Comparison of ENCODE assay signal across 8 cellular contexts in the genomic region with DNA sequence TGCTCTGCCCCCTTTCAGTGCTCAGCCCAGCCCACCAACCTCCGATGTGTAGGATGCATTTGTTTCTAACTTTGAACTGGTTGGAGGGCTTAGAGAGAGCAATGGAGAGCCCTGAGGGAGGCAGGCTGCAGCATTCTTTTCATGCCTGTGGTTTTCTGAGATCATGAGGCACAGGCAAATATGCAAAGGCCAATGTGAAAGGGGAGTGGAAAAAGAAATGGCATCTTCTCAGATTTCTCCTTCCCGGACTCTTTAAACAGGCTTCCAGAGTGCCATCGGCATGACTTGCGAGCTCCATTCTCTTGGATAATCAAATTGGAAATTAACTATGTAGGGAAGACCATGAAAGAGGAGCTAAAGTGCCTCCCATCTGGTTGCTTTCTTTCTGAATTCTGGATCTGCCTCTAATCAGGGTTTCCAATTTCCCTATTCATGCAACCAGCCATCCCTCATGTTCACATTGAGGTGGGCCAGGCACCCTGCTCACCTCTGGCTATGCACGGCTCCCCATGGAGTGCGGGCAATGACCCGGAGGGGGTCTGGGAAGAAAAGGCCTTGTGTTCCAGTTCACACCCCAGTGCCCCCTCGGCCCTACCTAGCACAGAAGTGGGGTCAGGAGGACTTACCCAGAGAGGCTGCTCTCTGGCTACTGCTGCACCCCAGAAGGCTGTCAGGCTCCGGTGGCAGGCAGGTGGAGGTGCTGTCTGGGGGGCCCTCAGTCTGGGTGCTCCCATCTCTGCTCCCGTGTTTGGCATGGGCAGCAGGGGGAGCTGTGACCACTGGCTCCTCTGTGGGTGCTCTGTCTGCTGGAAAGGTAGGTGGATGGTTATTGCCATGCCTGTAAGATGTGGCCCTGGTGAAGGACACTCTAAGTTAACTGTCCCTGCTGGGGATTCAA. TPM values are rescaled to one million over a fixed set of nuclear protein-coding genes. Genes with fewer than 3 reads are reported as not detected.
DNase-seq lines count a peak whose midpoint lies in the region; ATAC-seq and TF ChIP-seq lines count a peak whose summit lies in the region.

No MANE protein-coding gene starts in this region.

- H3K9ac ChIP-seq in OCI-LY3 (ENCODE audit: low read length) = no peak overlapping the region

- no peak for ATAC-seq in GM21423 (IDR thresholded peaks at IDR 0.05; ENCODE audit: unreplicated experiment)

- H3K27me3 ChIP-seq in OCI-LY3 (ENCODE audit: low read depth, low read length) = no peaks in the 10 kb centered on the region

- no peaks in the 10 kb centered on the region for H3K79me2 ChIP-seq in OCI-LY3 (ENCODE audit: low read length)

- TF ChIP-seq CTCF in OCI-LY3 (IDR thresholded peaks at IDR 0.05; ENCODE audit: low read depth, low read length) (peak; percentile 56), neural crest cell (conservative IDR thresholded peaks at IDR 0.05) (peak; percentile 41)

- CTCF ChIA-PET in activated CD4-positive, alpha-beta memory T cell treated with anti-CD3 and anti-CD28 coated beads for 36 hours (lab: Charles Lee) = interaction anchor here (1.3 to 3.3 kb wide), 2 partner anchors 116 to 146 kb away, joined by 3 to 17 read pairs; no protein-coding TSS in a partner anchor
- CTCF ChIA-PET in activated CD4-positive, alpha-beta memory T cell treated with anti-CD3 and anti-CD28 coated beads, Interleukin-2, amount 10 ng/mL, durations not matched to agents 7 days and 5 days (lab: Charles Lee) = no interaction called here

- H3K36me3 Mint-ChIP-seq in activated CD4-positive, alpha-beta memory T cell treated with anti-CD3 and anti-CD28 coated beads for 36 hours = no peaks in the 10 kb centered on the region
- H3K36me3 Mint-ChIP-seq in activated CD4-positive, alpha-beta memory T cell treated with anti-CD3 and anti-CD28 coated beads, Interleukin-2, amount 10 ng/mL, durations not matched to agents 7 days and 5 days (ENCODE audit: low read depth) = no peaks in the 10 kb centered on the region
- peaks cover 29% of the 10 kb centered on the region for H3K36me3 Mint-ChIP-seq in neural crest cell (ENCODE audit: low read depth)

- intact Hi-C loops in activated CD4-positive, alpha-beta memory T cell treated with anti-CD3 and anti-CD28 coated beads for 36 hours (cut with micrococcal nuclease) = loop anchor here (5.0 kb wide), 1 partner anchor 114 kb away; no protein-coding TSS in a partner anchor

- H3K4me1 ChIP-seq in OCI-LY3 (ENCODE audit: low read length) = no peaks in the 10 kb centered on the region

- no peak overlapping the region for H3K4me3 Mint-ChIP-seq in activated CD4-positive, alpha-beta memory T cell treated with anti-CD3 and anti-CD28 coated beads for 36 hours
- H3K4me3 Mint-ChIP-seq in activated CD4-positive, alpha-beta memory T cell treated with anti-CD3 and anti-CD28 coated beads, Interleukin-2, amount 10 ng/mL, durations not matched to agents 7 days and 5 days = no peak overlapping the region
- H3K4me3 Mint-ChIP-seq in neural crest cell = no peak overlapping the region

- peaks cover 2% of the 10 kb centered on the region for H3K4me1 Mint-ChIP-seq in activated CD4-positive, alpha-beta memory T cell treated with anti-CD3 and anti-CD28 coated beads for 36 hours (ENCODE audit: low read depth)
- H3K4me1 Mint-ChIP-seq in activated CD4-positive, alpha-beta memory T cell treated with anti-CD3 and anti-CD28 coated beads, Interleukin-2, amount 10 ng/mL, durations not matched to agents 7 days and 5 days = no peaks in the 10 kb centered on the region
- H3K4me1 Mint-ChIP-seq in neural crest cell = peaks cover 17% of the 10 kb centered on the region

- no peaks in the 10 kb centered on the region for H3K36me3 ChIP-seq in OCI-LY3 (replicated peaks; ENCODE audit: low read depth, low read length)

- H3K4me2 ChIP-seq in OCI-LY3 (ENCODE audit: low read length) = no peak overlapping the region

- no peak overlapping the region for H2AFZ ChIP-seq in OCI-LY3 (ENCODE audit: low read depth, low read length)

- H3K27me3 Mint-ChIP-seq in activated CD4-positive, alpha-beta memory T cell treated with anti-CD3 and anti-CD28 coated beads for 36 hours = no peaks in the 10 kb centered on the region
- H3K27me3 Mint-ChIP-seq in activated CD4-positive, alpha-beta memory T cell treated with anti-CD3 and anti-CD28 coated beads, Interleukin-2, amount 10 ng/mL, durations not matched to agents 7 days and 5 days = peaks cover 4% of the 10 kb centered on the region
- no peaks in the 10 kb centered on the region for H3K27me3 Mint-ChIP-seq in neural crest cell (ENCODE audit: low read depth)

- no peaks in the 10 kb centered on the region for H3K9me3 Mint-ChIP-seq in activated CD4-positive, alpha-beta memory T cell treated with anti-CD3 and anti-CD28 coated beads for 36 hours
- no peaks in the 10 kb centered on the region for H3K9me3 Mint-ChIP-seq in activated CD4-positive, alpha-beta memory T cell treated with anti-CD3 and anti-CD28 coated beads, Interleukin-2, amount 10 ng/mL, durations not matched to agents 7 days and 5 days
- no peaks in the 10 kb centered on the region for H3K9me3 Mint-ChIP-seq in neural crest cell

- H3K27ac ChIP-seq in OCI-LY3 (ENCODE audit: low read length) = no peak overlapping the region

- POLR2A ChIA-PET in activated CD4-positive, alpha-beta memory T cell treated with anti-CD3 and anti-CD28 coated beads for 36 hours (lab: Charles Lee) = no interaction called here
- POLR2A ChIA-PET in activated CD4-positive, alpha-beta memory T cell treated with anti-CD3 and anti-CD28 coated beads, Interleukin-2, amount 10 ng/mL, durations not matched to agents 7 days and 5 days (lab: Charles Lee) = no interaction called here

- peak; percentile 26 for DNase-seq in activated CD4-positive, alpha-beta memory T cell treated with anti-CD3 and anti-CD28 coated beads for 36 hours
- no peak for DNase-seq in activated CD4-positive, alpha-beta memory T cell treated with anti-CD3 and anti-CD28 coated beads, Interleukin-2, amount 10 ng/mL, durations not matched to agents 7 days and 5 days
- DNase-seq in epidermal melanocyte (ENCODE audit: insufficient read length, low spot score) (peak; percentile 96), neural crest cell (ENCODE audit: low read depth, low spot score) (no peak), MV-4-11 (lab: John Stamatoyannopoulos, UW) (no peak), T-helper 9 cell (no peak)

- no peaks in the 10 kb centered on the region for H3K9me3 ChIP-seq in OCI-LY3 (ENCODE audit: insufficient read depth, low read length)

- H4K20me1 ChIP-seq in OCI-LY3 (ENCODE audit: insufficient read depth, low read length) = no peaks in the 10 kb centered on the region

- no peak overlapping the region for H3K4me3 ChIP-seq in OCI-LY3 (ENCODE audit: low read length)

- H3K27ac Mint-ChIP-seq in activated CD4-positive, alpha-beta memory T cell treated with anti-CD3 and anti-CD28 coated beads for 36 hours = no peak overlapping the region
- H3K27ac Mint-ChIP-seq in activated CD4-positive, alpha-beta memory T cell treated with anti-CD3 and anti-CD28 coated beads, Interleukin-2, amount 10 ng/mL, durations not matched to agents 7 days and 5 days = no peak overlapping the region
- peak overlapping the region; percentile 83 for H3K27ac Mint-ChIP-seq in neural crest cell (ENCODE audit: unreplicated experiment)

RNA-seq across cellular contexts. Expression of a gene that starts 16.1 kb away (rescaled TPM):
- total RNA-seq in activated CD4-positive, alpha-beta memory T cell treated with anti-CD3 and anti-CD28 coated beads for 36 hours = under 1 TPM; 0.12 to 0.39 TPM
- not detected for total RNA-seq in activated CD4-positive, alpha-beta memory T cell treated with anti-CD3 and anti-CD28 coated beads, Interleukin-2, amount 10 ng/mL, durations not matched to agents 7 days and 5 days
- 55.6 and 59.5 TPM in 2 replicates for total RNA-seq in neural crest cell

Comparison
In these comparisons a context has a peak if more than half of its experiments do, and no peak if none do; other contexts are left out.
1. DNase-seq: peak in activated CD4-positive, alpha-beta memory T cell treated with anti-CD3 and anti-CD28 coated beads for 36 hours (single experiment) and epidermal melanocyte (single experiment); none in activated CD4-positive, alpha-beta memory T cell treated with anti-CD3 and anti-CD28 coated beads, Interleukin-2, amount 10 ng/mL, durations not matched to agents 7 days and 5 days (single experiment), neural crest cell (single experiment), MV-4-11 (single experiment) and T-helper 9 cell (single experiment).
2. RNA of a gene that starts 16.1 kb away (total RNA-seq): 55.6 to 59.5 TPM in neural crest cell; 0.12 to 0.39 TPM in activated CD4-positive, alpha-beta memory T cell treated with anti-CD3 and anti-CD28 coated beads for 36 hours and not detected in activated CD4-positive, alpha-beta memory T cell treated with anti-CD3 and anti-CD28 coated beads, Interleukin-2, amount 10 ng/mL, durations not matched to agents 7 days and 5 days; every median in the first group is over 10 times any median in the second.